2 cellular contexts compared by ENCODE assay signal in genomic region chr5:43589310-43589709, GRCh38.
TF ChIP-seq lines count a peak whose summit lies in the region.

No MANE protein-coding gene starts in this region.

TF ChIP-seq in HepG2, 621 proteins besides CTCF, POLR2A, EP300 and RAD21:
- peak; percentile 51; the same call in 1 of the 2 replicates for TF ChIP-seq NFE2L2 (IDR thresholded peaks at IDR 0.05; ENCODE audit: low read length)
- no peak for TF ChIP-seq MED13 (CRISPR knock-in tag; IDR thresholded peaks at IDR 0.05)

TF ChIP-seq in K562, 482 proteins besides CTCF, POLR2A, EP300 and RAD21:
- TF ChIP-seq FIP1L1 (IDR thresholded peaks at IDR 0.05; ENCODE audit: low read depth, low read length, poor library complexity, severe bottlenecking) (no peak), HNRNPLL (IDR thresholded peaks at IDR 0.05; ENCODE audit: low read depth, low read length, poor library complexity, severe bottlenecking) (no peak), MAFG (tag; conservative IDR thresholded peaks at IDR 0.05) (peak; percentile 63), ZMIZ1 (IDR thresholded peaks at IDR 0.05; ENCODE audit: low read depth in 2 of 2, low read length in 2 of 2) (no peak), NFE2L1 (tag; IDR thresholded peaks at IDR 0.05; ENCODE audit: borderline replicate concordance, low read depth) (0 out of 2 replicates have a peak, but pooled peaks have one; percentile 18), ZC3H11A (IDR thresholded peaks at IDR 0.05; ENCODE audit: low read depth, low read length) (no peak)
TF ChIP-seq in K562: peak in this region for 2.
